In the genomic region with DNA sequence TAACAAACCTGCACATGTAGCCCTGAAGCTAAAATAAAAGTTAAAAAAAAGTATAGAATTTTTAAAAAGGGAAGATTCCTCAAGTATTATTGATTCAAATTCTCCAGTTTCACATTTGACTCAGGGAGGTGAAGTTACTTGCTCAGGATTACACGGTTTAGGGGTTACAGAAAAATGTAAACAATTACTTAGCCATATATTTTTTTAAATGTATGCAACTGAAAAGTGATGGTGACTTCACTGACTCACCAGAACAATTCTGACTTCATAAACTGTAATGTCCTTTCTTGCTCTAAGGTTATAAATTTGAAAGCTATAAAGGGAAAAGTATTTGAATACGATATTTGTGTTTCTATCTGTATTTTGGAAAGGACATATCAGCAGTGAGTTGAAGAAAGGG, we compare ENCODE assay signal across 18 cellular contexts.
DNase-seq lines count a peak whose midpoint lies in the region; ATAC-seq and TF ChIP-seq lines count a peak whose summit lies in the region.
"Had no signal": no experiment of that assay in that cellular context is flagged by ENCODE, and none has a peak within 500 bp of the region (broad histone marks: within the 10 kb centered on the region; RNA-seq: fewer than 3 reads in every experiment).

No MANE protein-coding gene starts in this region.

- no peak for TF ChIP-seq RAD21 in IMR-90 (IDR thresholded peaks at IDR 0.05; ENCODE audit: low read length)

- dilution Hi-C loops in IMR-90 (cut with HindIII; ENCODE audit: low sequenced_read_pairs, unreplicated experiment) = no loop called here

- H3K14ac ChIP-seq in IMR-90 (replicated peaks; ENCODE audit: low read depth, low read length) = no peak overlapping the region
- no peak overlapping the region for H3K14ac ChIP-seq in mesenchymal stem cell (ENCODE audit: low read length in 2 of 2)

- H4K20me1 ChIP-seq in IMR-90 (ENCODE audit: insufficient read depth, low read length) (no peaks in the 10 kb centered on the region), fibroblast of lung (ENCODE audit: control insufficient read depth, extremely low read depth, insufficient read depth, low read length) (no peaks in the 10 kb centered on the region)

- no TSS peak for BruUV-seq in IMR-90 (replicated peaks; lab: Mats Ljungman, UMichigan)

- POLR2A ChIA-PET in IMR-90 (lab: Charles Lee; ENCODE audit: unreplicated experiment) = no interaction called here

- no peaks in the 10 kb centered on the region; the same call in 1 of the 2 replicates for H3K9me1 ChIP-seq in IMR-90 (ENCODE audit: insufficient read depth, low read length)

- H2AK9ac ChIP-seq in IMR-90 (replicated peaks; ENCODE audit: low read depth, low read length, poor library complexity) = no peak overlapping the region

- H4K5ac ChIP-seq in IMR-90 (ENCODE audit: low read depth, low read length) = peak overlapping the region; percentile 92; the same call in 1 of the 2 replicates

- H3K56ac ChIP-seq in IMR-90 (ENCODE audit: extremely low read depth, insufficient read depth, low read length) = no peak overlapping the region

- H2AK5ac ChIP-seq in IMR-90 (ENCODE audit: low read depth, low read length) = no peak overlapping the region
- H2AK5ac ChIP-seq in mesenchymal stem cell (ENCODE audit: low read length, severe bottlenecking) = no peak overlapping the region

- DNase-seq in EH (ENCODE audit: low read depth) (peak; percentile 21), IMR-90 (peak; percentile 80), fibroblast of lung (ENCODE audit: low read depth in 2 of 2) (peak; percentile 13 to 57), mesenchymal stem cell (peak; percentile 38), psoas muscle (no peak)
- DNase-seq in stimulated activated naive CD4-positive, alpha-beta T cell treated with Interleukin-2 at 50 U/mL for 16 hours (lab: John Stamatoyannopoulos, UW) = no peak
- DNase-seq: AML-193; CD4-positive, alpha-beta T cell; DMS153; DMS79; GM23248; KG1 had no signal

- H3K9ac ChIP-seq in IMR-90 (ENCODE audit: low read depth, low read length) (peak overlapping the region; percentile 36; the same call in 1 of the 2 replicates), fibroblast of lung (ENCODE audit: insufficient read depth, low read length) (no peak overlapping the region), mesenchymal stem cell (ENCODE audit: low read length) (no peak overlapping the region)
- H3K9ac ChIP-seq: GM23248 had no signal

- in situ Hi-C loops in IMR-90 (cut with MboI; ENCODE audit: low sequenced_read_pairs) = no loop called here

- H2BK120ac ChIP-seq in IMR-90 (ENCODE audit: low read depth, low read length) (peak overlapping the region; percentile 88), mesenchymal stem cell (ENCODE audit: low read depth, low read length) (no peak overlapping the region)

- intact Hi-C loops in IMR-90 (cut with micrococcal nuclease) = no loop called here
- intact Hi-C loops in psoas muscle (cut with DNase I) = no loop called here

- no peak overlapping the region for H2AFZ ChIP-seq in IMR-90 (replicated peaks; ENCODE audit: low read length, poor library complexity)
- H2AFZ ChIP-seq in fibroblast of lung (ENCODE audit: low read length) = no peak overlapping the region
- no peak overlapping the region for H2AFZ ChIP-seq in mesenchymal stem cell (ENCODE audit: low read depth, low read length)
- H2AFZ ChIP-seq: GM23248 had no signal

- H3K27ac ChIP-seq in IMR-90 (ENCODE audit: insufficient read depth, low read length) = peak overlapping the region; percentile 89; the same call in 1 of the 2 replicates
- no peak overlapping the region for H3K27ac ChIP-seq in fibroblast of lung (ENCODE audit: insufficient read depth, low read length)
- H3K27ac ChIP-seq in mesenchymal stem cell (ENCODE audit: low read length, poor library complexity, severe bottlenecking) = no peak overlapping the region
- H3K27ac ChIP-seq in psoas muscle = no peak overlapping the region
- H3K27ac ChIP-seq: 22Rv1, A549, C4-2B, GM23248, HL-60 had no signal

- CTCF ChIA-PET in IMR-90 (lab: Yijun Ruan, JAX) = no interaction called here

- H3K9me3 ChIP-seq in IMR-90 (ENCODE audit: control insufficient read depth, insufficient read depth, low read length) = no peaks in the 10 kb centered on the region
- H3K9me3 ChIP-seq in fibroblast of lung (ENCODE audit: control insufficient read depth, insufficient read depth, low read depth, low read length) = no peaks in the 10 kb centered on the region
- no peaks in the 10 kb centered on the region for H3K9me3 ChIP-seq in mesenchymal stem cell (ENCODE audit: control insufficient read depth, low read length)
- H3K9me3 ChIP-seq in psoas muscle = no peaks in the 10 kb centered on the region
- H3K9me3 ChIP-seq: A549, HAP-1 had no signal

- H2BK15ac ChIP-seq in IMR-90 (ENCODE audit: low read depth, low read length) (peak overlapping the region; percentile 99; the same call in 2 of the 3 replicates), mesenchymal stem cell (ENCODE audit: low read depth, poor library complexity, severe bottlenecking) (no peak overlapping the region)

- H2BK12ac ChIP-seq in mesenchymal stem cell (ENCODE audit: low read length in 2 of 2) = no peak overlapping the region

- H3K18ac ChIP-seq in IMR-90 (ENCODE audit: low read depth, low read length) (peak overlapping the region; percentile 97), mesenchymal stem cell (ENCODE audit: low read depth in 1 of 2, low read length in 2 of 2) (no peak overlapping the region)

- 17% methylated on average over 1 of the region's 2 CpGs; no CpG with 5 or more reads in 1 of the 2 experiments for WGBS in IMR-90 (ENCODE audit: extremely low coverage in 2 of 2, insufficient read length in 1 of 2), 2 experiments
- WGBS in mesenchymal stem cell = 82% methylated on average over 1 of the region's 2 CpGs
- WGBS in psoas muscle, 3 donors = 63 to 69% (median 64%) methylated on average over 2 of the region's 2 CpGs

- peak overlapping the region; percentile 89 for H4K91ac ChIP-seq in IMR-90 (ENCODE audit: insufficient read depth, low read depth, low read length)
- no peak overlapping the region for H4K91ac ChIP-seq in mesenchymal stem cell (ENCODE audit: low read length)

- ATAC-seq in IMR-90 (ENCODE audit: low read depth) = peak; percentile 79
- ATAC-seq in psoas muscle = no peak
- ATAC-seq in HG03159 (IDR thresholded peaks at IDR 0.05; ENCODE audit: unreplicated experiment) = no peak
- ATAC-seq: A549 had no signal

- TF ChIP-seq CTCF in IMR-90 (conservative IDR thresholded peaks at IDR 0.05; ENCODE audit: low read depth, low read length) = no peak
- no peak for TF ChIP-seq CTCF in fibroblast of lung (conservative IDR thresholded peaks at IDR 0.05 in 1 of 2, IDR thresholded peaks at IDR 0.05 in 1 of 2; ENCODE audit: low read depth in 1 of 2, low read length in 2 of 2)
- TF ChIP-seq CTCF in psoas muscle (IDR thresholded peaks at IDR 0.05) = no peak

- H2BK5ac ChIP-seq in IMR-90 (ENCODE audit: low read depth, low read length, poor library complexity, severe bottlenecking) = peak overlapping the region; percentile 95
- H2BK5ac ChIP-seq in mesenchymal stem cell (ENCODE audit: low read depth, low read length, poor library complexity, severe bottlenecking) = no peak overlapping the region

- H3K79me2 ChIP-seq in fibroblast of lung (ENCODE audit: control insufficient read depth, insufficient read depth, low read length) = no peaks in the 10 kb centered on the region

- no peak for TF ChIP-seq POLR2A in IMR-90 (IDR thresholded peaks at IDR 0.05; ENCODE audit: low read depth, low read length)

- H3K36me3 ChIP-seq in IMR-90 (ENCODE audit: control insufficient read depth, insufficient read depth, low read length) (no peaks in the 10 kb centered on the region), fibroblast of lung (ENCODE audit: control insufficient read depth, insufficient read depth, low read length) (no peaks in the 10 kb centered on the region), mesenchymal stem cell (ENCODE audit: control insufficient read depth in 1 of 2, insufficient read depth in 2 of 2, low read depth in 1 of 2, low read length in 2 of 2) (no peaks in the 10 kb centered on the region), psoas muscle (ENCODE audit: insufficient read depth in 1 of 2, low read depth in 1 of 2) (no peaks in the 10 kb centered on the region)
- H3K36me3 ChIP-seq: HAP-1 had no signal

- peaks cover 3% of the 10 kb centered on the region for H3K4me1 ChIP-seq in IMR-90 (ENCODE audit: control insufficient read depth, insufficient read depth, low read length)
- no peaks in the 10 kb centered on the region for H3K4me1 ChIP-seq in fibroblast of lung (ENCODE audit: control insufficient read depth, extremely low read depth, insufficient read depth, low read length)
- H3K4me1 ChIP-seq in mesenchymal stem cell (ENCODE audit: control insufficient read depth, insufficient read depth, low read depth, low read length) = no peaks in the 10 kb centered on the region
- H3K4me1 ChIP-seq in psoas muscle = no peaks in the 10 kb centered on the region
- H3K4me1 ChIP-seq: A549, HAP-1 had no signal

- H3K4me2 ChIP-seq in IMR-90 (ENCODE audit: low read depth, low read length) = peak overlapping the region; percentile 78; the same call in 1 of the 2 replicates
- no peak overlapping the region for H3K4me2 ChIP-seq in fibroblast of lung (ENCODE audit: extremely low read depth, insufficient read depth, low read length)
- H3K4me2 ChIP-seq in mesenchymal stem cell (ENCODE audit: low read length, poor library complexity, severe bottlenecking) = no peak overlapping the region
- H3K4me2 ChIP-seq: A549 had no signal

- no peak overlapping the region for H3K4me3 ChIP-seq in IMR-90 (ENCODE audit: insufficient read depth, low read depth, low read length)
- H3K4me3 ChIP-seq in fibroblast of lung (replicated peaks in 1 of 4; ENCODE audit: control extremely low read depth in 1 of 4, insufficient read depth in 1 of 4, low read depth in 3 of 4, low read length in 4 of 4) = no peak overlapping the region
- H3K4me3 ChIP-seq in mesenchymal stem cell (ENCODE audit: insufficient read depth in 1 of 2, low read depth in 1 of 2, low read length in 2 of 2) = no peak overlapping the region
- no peak overlapping the region for H3K4me3 ChIP-seq in psoas muscle
- H3K4me3 ChIP-seq: A549, GM23248, HAP-1 had no signal

- H3K27me3 ChIP-seq in IMR-90 (ENCODE audit: control insufficient read depth, insufficient read depth, low read length) (no peaks in the 10 kb centered on the region), fibroblast of lung (ENCODE audit: control insufficient read depth, insufficient read depth, low read length) (no peaks in the 10 kb centered on the region), mesenchymal stem cell (ENCODE audit: control insufficient read depth in 1 of 2, insufficient read depth in 1 of 2, low read length in 2 of 2) (no peaks in the 10 kb centered on the region), psoas muscle (ENCODE audit: insufficient read depth in 3 of 3, low read length in 2 of 3) (no peaks in the 10 kb centered on the region)

- H3K23ac ChIP-seq in IMR-90 (ENCODE audit: low read depth, low read length) (no peak overlapping the region; the same call in 1 of the 2 replicates), mesenchymal stem cell (ENCODE audit: low read length in 2 of 2) (no peak overlapping the region)

- peak overlapping the region; percentile 61 to 79 for H4K8ac ChIP-seq in IMR-90 (ENCODE audit: low read depth in 2 of 2, low read length in 2 of 2)
- H4K8ac ChIP-seq in mesenchymal stem cell (ENCODE audit: low read length) = no peak overlapping the region

- no peaks in the 10 kb centered on the region for H3K79me1 ChIP-seq in IMR-90 (ENCODE audit: low read depth in 1 of 2, low read length in 2 of 2)
- H3K79me1 ChIP-seq in mesenchymal stem cell (replicated peaks; ENCODE audit: low read length, poor library complexity, severe bottlenecking) = no peaks in the 10 kb centered on the region

- peak overlapping the region; percentile 81; the same call in 1 of the 2 replicates for H3K4ac ChIP-seq in IMR-90 (ENCODE audit: low read depth, low read length)
- H3K4ac ChIP-seq in mesenchymal stem cell (ENCODE audit: low read depth in 1 of 2, low read length in 2 of 2) = no peak overlapping the region

- H2BK20ac ChIP-seq in IMR-90 (ENCODE audit: low read depth, low read length) = peak overlapping the region; percentile 81

Comparison
In these comparisons a context has a peak if more than half of its experiments do, and no peak if none do; other contexts are left out.
1. DNase-seq: peak in EH (single experiment), IMR-90 (single experiment), fibroblast of lung (2 of 2) and mesenchymal stem cell (single experiment); none in psoas muscle (0 of 2) and stimulated activated naive CD4-positive, alpha-beta T cell treated with Interleukin-2 at 50 U/mL for 16 hours (single experiment).